1 cellular context compared by ENCODE assay signal in genomic region chr2:201697899-201698298, GRCh38.
TF ChIP-seq lines count a peak whose summit lies in the region.

No MANE protein-coding gene starts in this region.

TF ChIP-seq in IMR-90, 13 proteins besides CTCF, POLR2A, EP300 and RAD21:
- peak; percentile 57 for TF ChIP-seq FOS (IDR thresholded peaks at IDR 0.05; ENCODE audit: low read depth, low read length)
- TF ChIP-seq CEBPB (IDR thresholded peaks at IDR 0.05; ENCODE audit: low read depth, low read length) = 0 out of 2 replicates have a peak, but pooled peaks have one; percentile 16
- TF ChIP-seq NFE2L2 (IDR thresholded peaks at IDR 0.05; ENCODE audit: low read depth, low read length) = no peak
